1 cellular context compared by ENCODE assay signal in genomic region chr22:36415415-36416168, GRCh38.
TF ChIP-seq lines count a peak whose summit lies in the region.

No MANE protein-coding gene starts in this region.

TF ChIP-seq in WTC11, 78 proteins besides CTCF, POLR2A, EP300 and RAD21 (continued from another document):
- TF ChIP-seq NFYB (CRISPR knock-in tag; conservative IDR thresholded peaks at IDR 0.05; ENCODE audit: low read depth) (0 out of 2 replicates have a peak, but pooled peaks have one; percentile 40), GABPB1 (CRISPR knock-in tag; IDR thresholded peaks at IDR 0.05) (no peak), SMAD4 (CRISPR knock-in tag; IDR thresholded peaks at IDR 0.05) (no peak), ESRRA (CRISPR knock-in tag; IDR thresholded peaks at IDR 0.05; ENCODE audit: borderline replicate concordance) (no peak), ZNF532 (CRISPR knock-in tag; IDR thresholded peaks at IDR 0.05; ENCODE audit: borderline replicate concordance) (no peak), GRHL2 (CRISPR knock-in tag; IDR thresholded peaks at IDR 0.05; ENCODE audit: insufficient replicate concordance, severe bottlenecking) (no peak), USF1 (CRISPR knock-in tag; IDR thresholded peaks at IDR 0.05) (peak; percentile 54; the same call in 1 of the 2 replicates)
